ENCODE assay signal across 16 cellular contexts in the genomic region with DNA sequence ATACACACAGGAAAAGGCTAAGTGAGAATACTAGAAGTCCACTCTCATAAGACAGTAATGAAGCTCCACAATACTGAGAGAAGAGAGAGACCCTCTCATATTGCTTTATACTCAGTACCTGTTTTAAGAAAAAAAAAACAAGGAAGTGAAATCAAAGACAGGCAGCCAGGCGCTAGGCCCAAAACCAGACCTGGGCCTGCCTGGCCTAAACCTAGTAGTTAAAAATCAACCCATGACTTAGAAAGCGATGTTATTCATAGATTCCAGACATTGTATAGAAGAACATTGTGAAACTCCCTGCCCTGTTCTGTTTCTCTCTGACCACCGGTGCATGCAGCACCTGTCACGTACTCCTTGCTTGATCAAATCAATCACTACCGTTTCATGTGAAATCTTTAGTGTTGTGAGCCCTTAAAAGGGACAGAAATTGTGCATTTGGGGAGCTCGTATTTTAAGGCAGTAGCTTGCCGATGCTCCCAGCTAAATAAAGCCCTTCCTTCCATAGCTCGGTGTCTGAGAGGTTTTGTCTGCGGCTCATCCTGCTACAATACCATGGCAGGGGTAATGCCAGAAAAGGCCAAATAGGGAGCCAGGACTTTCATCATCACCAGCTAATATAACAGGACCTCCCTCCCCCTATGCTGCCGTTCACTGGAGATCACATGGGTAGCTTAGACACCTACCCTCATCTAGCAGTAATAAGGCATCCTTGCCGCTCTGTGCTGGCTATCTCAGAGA.
DNase-seq lines count a peak whose midpoint lies in the region; ATAC-seq, FAIRE-seq and TF ChIP-seq lines count a peak whose summit lies in the region.
"Had no signal": no experiment of that assay in that cellular context is flagged by ENCODE, and none has a peak within 500 bp of the region (broad histone marks: within the 10 kb centered on the region; RNA-seq: fewer than 3 reads in every experiment).

No MANE protein-coding gene starts in this region.

- H3K9me3 Mint-ChIP-seq in stimulated activated effector memory CD8-positive, alpha-beta T cell treated with anti-CD3 and anti-CD28 coated beads, Interleukin-12 subunit alpha, Interleukin-12 subunit beta, amount 100 ng/mL, for 72 hours = peaks cover 8% of the 10 kb centered on the region

- H3K4me1 Mint-ChIP-seq in stimulated activated effector memory CD8-positive, alpha-beta T cell treated with anti-CD3 and anti-CD28 coated beads, Interleukin-12 subunit alpha, Interleukin-12 subunit beta, amount 100 ng/mL, for 72 hours = no peaks in the 10 kb centered on the region

- H3K9me3 ChIP-seq in kidney (ENCODE audit: control insufficient read depth in 1 of 2, low read length in 2 of 2) (no peaks in the 10 kb centered on the region), upper lobe of right lung (no peaks in the 10 kb centered on the region)
- H3K9me3 ChIP-seq: transverse colon had no signal

- H3K4me3 ChIP-seq in kidney (ENCODE audit: low read length in 2 of 2) (peak overlapping the region in 1 of 2 donors; percentile 4), upper lobe of right lung (no peak overlapping the region)
- H3K4me3 ChIP-seq: transverse colon had no signal

- H3K27me3 ChIP-seq in upper lobe of right lung = no peaks in the 10 kb centered on the region
- H3K27me3 ChIP-seq: transverse colon had no signal

- H3K9ac ChIP-seq in kidney (ENCODE audit: low read length in 2 of 2) = peak overlapping the region in 1 of 2 donors; percentile 36

- H3K4me1 ChIP-seq in kidney (ENCODE audit: control insufficient read depth in 1 of 2, insufficient read depth in 1 of 2, low read depth in 1 of 2, low read length in 2 of 2) = peaks cover 0 to 6% of the 10 kb centered on the region in 2 donors
- no peaks in the 10 kb centered on the region for H3K4me1 ChIP-seq in upper lobe of right lung

- no peak overlapping the region for H3K27ac Mint-ChIP-seq in stimulated activated effector memory CD8-positive, alpha-beta T cell treated with anti-CD3 and anti-CD28 coated beads, Interleukin-12 subunit alpha, Interleukin-12 subunit beta, amount 100 ng/mL, for 72 hours

- H3K27ac ChIP-seq in kidney (ENCODE audit: low read depth in 2 of 2, low read length in 2 of 2) = no peak overlapping the region
- no peak overlapping the region for H3K27ac ChIP-seq in upper lobe of right lung
- H3K27ac ChIP-seq: epithelial cell of prostate, transverse colon had no signal

- FAIRE-seq in kidney (lab: Jason Lieb, UNC) = no peak

- no peak for TF ChIP-seq CTCF in kidney (IDR thresholded peaks at IDR 0.05; ENCODE audit: borderline replicate concordance, extremely low read depth, insufficient read depth)
- no peak for TF ChIP-seq CTCF in upper lobe of right lung (IDR thresholded peaks at IDR 0.05)

- intact Hi-C loops in kidney (cut with DNase I) (no loop called here), upper lobe of right lung (cut with DNase I) (no loop called here)

- ATAC-seq in GM18511 (IDR thresholded peaks at IDR 0.05; ENCODE audit: unreplicated experiment) = peak; percentile 91
- ATAC-seq in GM21529 (IDR thresholded peaks at IDR 0.05; ENCODE audit: unreplicated experiment) = peak; percentile 54
- ATAC-seq in HG03175 (IDR thresholded peaks at IDR 0.05; ENCODE audit: unreplicated experiment) = peak; percentile 61
- no peak for ATAC-seq in upper lobe of right lung
- no peak for ATAC-seq in stimulated activated effector memory CD8-positive, alpha-beta T cell treated with anti-CD3 and anti-CD28 coated beads, Interleukin-12 subunit alpha, Interleukin-12 subunit beta, amount 100 ng/mL, for 72 hours

- H3K36me3 ChIP-seq in kidney (ENCODE audit: control insufficient read depth in 1 of 2, insufficient read depth in 2 of 2, low read length in 2 of 2) (no peaks in the 10 kb centered on the region), upper lobe of right lung (no peaks in the 10 kb centered on the region)
- H3K36me3 ChIP-seq: transverse colon had no signal

- DNase-seq in kidney (peak; percentile 48), upper lobe of right lung (no peak), COLO668 (lab: John Stamatoyannopoulos, UW; ENCODE audit: unreplicated experiment) (no peak), 8988T (no peak)
- no peak for DNase-seq in stimulated activated effector memory CD8-positive, alpha-beta T cell treated with anti-CD3 and anti-CD28 coated beads, Interleukin-12 subunit alpha, Interleukin-12 subunit beta, amount 100 ng/mL, for 72 hours (ENCODE audit: low spot score in 2 of 2)
- DNase-seq: activated CD4-positive, alpha-beta T cell treated with anti-CD3 and anti-CD28 coated beads for 48 hours; activated gamma-delta T cell treated with Interleukin-2 at 50 U/mL for 16 hours; caudate nucleus; EL; MV-4-11; NCI-H526; transverse colon had no signal

- H3K4me3 Mint-ChIP-seq in stimulated activated effector memory CD8-positive, alpha-beta T cell treated with anti-CD3 and anti-CD28 coated beads, Interleukin-12 subunit alpha, Interleukin-12 subunit beta, amount 100 ng/mL, for 72 hours = no peak overlapping the region

- no peaks in the 10 kb centered on the region for H3K36me3 Mint-ChIP-seq in stimulated activated effector memory CD8-positive, alpha-beta T cell treated with anti-CD3 and anti-CD28 coated beads, Interleukin-12 subunit alpha, Interleukin-12 subunit beta, amount 100 ng/mL, for 72 hours

Comparison
In these comparisons a context has a peak if more than half of its experiments do, and no peak if none do; other contexts are left out.
1. ATAC-seq: peak in GM18511 (single experiment), GM21529 (single experiment) and HG03175 (single experiment); none in upper lobe of right lung (single experiment) and stimulated activated effector memory CD8-positive, alpha-beta T cell treated with anti-CD3 and anti-CD28 coated beads, Interleukin-12 subunit alpha, Interleukin-12 subunit beta, amount 100 ng/mL, for 72 hours (single experiment).